In genomic region chr20:63864545-63864977, GRCh38 we compare ENCODE assay signal across 1 cellular context.
TF ChIP-seq lines count a peak whose summit lies in the region.

No MANE protein-coding gene starts in this region.

TF ChIP-seq in HepG2, 621 proteins besides CTCF, POLR2A, EP300 and RAD21 (continued from another document):
- peak; percentile 34; the same call in 1 of the 2 replicates for TF ChIP-seq ZNF646 (CRISPR knock-in tag; IDR thresholded peaks at IDR 0.05)
- TF ChIP-seq HNRNPL (IDR thresholded peaks at IDR 0.05; ENCODE audit: low read depth, low read length), result peak; percentile 14
- TF ChIP-seq NCOA5 (CRISPR knock-in tag; IDR thresholded peaks at IDR 0.05), result no peak
- peak; percentile 71; the same call in 1 of the 2 replicates for TF ChIP-seq ZNF136 (CRISPR knock-in tag; IDR thresholded peaks at IDR 0.05; ENCODE audit: low read depth)
- TF ChIP-seq ZNF367 (CRISPR knock-in tag; IDR thresholded peaks at IDR 0.05; ENCODE audit: borderline replicate concordance), result 0 out of 2 replicates have a peak, but pooled peaks have one; percentile 32
- TF ChIP-seq ZNF782 (CRISPR knock-in tag; IDR thresholded peaks at IDR 0.05; ENCODE audit: borderline replicate concordance), result 0 out of 2 replicates have a peak, but pooled peaks have one; percentile 13
- TF ChIP-seq, protein P1, sequence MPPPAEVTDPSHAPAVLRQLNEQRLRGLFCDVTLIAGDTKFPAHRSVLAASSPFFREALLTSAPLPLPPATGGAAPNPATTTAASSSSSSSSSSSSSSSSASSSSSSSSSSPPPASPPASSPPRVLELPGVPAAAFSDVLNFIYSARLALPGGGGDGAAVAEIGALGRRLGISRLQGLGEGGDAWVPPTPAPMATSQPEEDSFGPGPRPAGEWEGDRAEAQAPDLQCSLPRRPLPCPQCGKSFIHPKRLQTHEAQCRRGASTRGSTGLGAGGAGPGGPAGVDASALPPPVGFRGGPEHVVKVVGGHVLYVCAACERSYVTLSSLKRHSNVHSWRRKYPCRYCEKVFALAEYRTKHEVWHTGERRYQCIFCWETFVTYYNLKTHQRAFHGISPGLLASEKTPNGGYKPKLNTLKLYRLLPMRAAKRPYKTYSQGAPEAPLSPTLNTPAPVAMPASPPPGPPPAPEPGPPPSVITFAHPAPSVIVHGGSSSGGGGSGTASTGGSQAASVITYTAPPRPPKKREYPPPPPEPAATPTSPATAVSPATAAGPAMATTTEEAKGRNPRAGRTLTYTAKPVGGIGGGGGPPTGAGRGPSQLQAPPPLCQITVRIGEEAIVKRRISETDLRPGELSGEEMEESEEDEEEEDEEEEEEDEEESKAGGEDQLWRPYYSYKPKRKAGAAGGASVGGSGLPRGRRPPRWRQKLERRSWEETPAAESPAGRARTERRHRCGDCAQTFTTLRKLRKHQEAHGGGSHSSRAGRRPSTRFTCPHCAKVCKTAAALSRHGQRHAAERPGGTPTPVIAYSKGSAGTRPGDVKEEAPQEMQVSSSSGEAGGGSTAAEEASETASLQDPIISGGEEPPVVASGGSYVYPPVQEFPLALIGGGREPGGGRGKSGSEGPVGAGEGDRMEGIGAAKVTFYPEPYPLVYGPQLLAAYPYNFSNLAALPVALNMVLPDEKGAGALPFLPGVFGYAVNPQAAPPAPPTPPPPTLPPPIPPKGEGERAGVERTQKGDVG (CRISPR knock-in tag; IDR thresholded peaks at IDR 0.05; ENCODE audit: borderline replicate concordance), result no peak
- TF ChIP-seq ZNF234 (CRISPR knock-in tag; conservative IDR thresholded peaks at IDR 0.05), result 0 out of 2 replicates have a peak, but pooled peaks have one; percentile 79
- TF ChIP-seq NBN (conservative IDR thresholded peaks at IDR 0.05), result no peak
- 0 out of 2 replicates have a peak, but pooled peaks have one; percentile 17 for TF ChIP-seq ZNF225 (CRISPR knock-in tag; IDR thresholded peaks at IDR 0.05)
- TF ChIP-seq CERS6 (CRISPR knock-in tag; IDR thresholded peaks at IDR 0.05), result 0 out of 2 replicates have a peak, but pooled peaks have one; percentile 56
- TF ChIP-seq, protein P2, sequence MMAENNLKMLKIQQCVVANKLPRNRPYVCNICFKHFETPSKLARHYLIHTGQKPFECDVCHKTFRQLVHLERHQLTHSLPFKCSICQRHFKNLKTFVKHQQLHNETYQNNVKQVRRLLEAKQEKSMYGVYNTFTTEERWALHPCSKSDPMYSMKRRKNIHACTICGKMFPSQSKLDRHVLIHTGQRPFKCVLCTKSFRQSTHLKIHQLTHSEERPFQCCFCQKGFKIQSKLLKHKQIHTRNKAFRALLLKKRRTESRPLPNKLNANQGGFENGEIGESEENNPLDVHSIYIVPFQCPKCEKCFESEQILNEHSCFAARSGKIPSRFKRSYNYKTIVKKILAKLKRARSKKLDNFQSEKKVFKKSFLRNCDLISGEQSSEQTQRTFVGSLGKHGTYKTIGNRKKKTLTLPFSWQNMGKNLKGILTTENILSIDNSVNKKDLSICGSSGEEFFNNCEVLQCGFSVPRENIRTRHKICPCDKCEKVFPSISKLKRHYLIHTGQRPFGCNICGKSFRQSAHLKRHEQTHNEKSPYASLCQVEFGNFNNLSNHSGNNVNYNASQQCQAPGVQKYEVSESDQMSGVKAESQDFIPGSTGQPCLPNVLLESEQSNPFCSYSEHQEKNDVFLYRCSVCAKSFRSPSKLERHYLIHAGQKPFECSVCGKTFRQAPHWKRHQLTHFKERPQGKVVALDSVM (CRISPR knock-in tag; IDR thresholded peaks at IDR 0.05), result peak; percentile 86
- TF ChIP-seq ZBTB14 (CRISPR knock-in tag; IDR thresholded peaks at IDR 0.05), result 0 out of 2 replicates have a peak, but pooled peaks have one; percentile 10
- peak; percentile 20; the same call in 1 of the 2 replicates for TF ChIP-seq ZBED4 (CRISPR knock-in tag; IDR thresholded peaks at IDR 0.05; ENCODE audit: borderline replicate concordance)
- no peak for TF ChIP-seq ZFP62 (CRISPR knock-in tag; IDR thresholded peaks at IDR 0.05)
- TF ChIP-seq ZNF713 (CRISPR knock-in tag; IDR thresholded peaks at IDR 0.05), result peak; percentile 16; the same call in 1 of the 2 replicates
- TF ChIP-seq ZNF75D (CRISPR knock-in tag; IDR thresholded peaks at IDR 0.05; ENCODE audit: borderline replicate concordance), result no peak
- TF ChIP-seq ZNF598 (CRISPR knock-in tag; IDR thresholded peaks at IDR 0.05; ENCODE audit: borderline replicate concordance), result peak; percentile 52
- TF ChIP-seq SPEN (CRISPR knock-in tag; IDR thresholded peaks at IDR 0.05; ENCODE audit: low read depth), result no peak
- TF ChIP-seq, protein P3, sequence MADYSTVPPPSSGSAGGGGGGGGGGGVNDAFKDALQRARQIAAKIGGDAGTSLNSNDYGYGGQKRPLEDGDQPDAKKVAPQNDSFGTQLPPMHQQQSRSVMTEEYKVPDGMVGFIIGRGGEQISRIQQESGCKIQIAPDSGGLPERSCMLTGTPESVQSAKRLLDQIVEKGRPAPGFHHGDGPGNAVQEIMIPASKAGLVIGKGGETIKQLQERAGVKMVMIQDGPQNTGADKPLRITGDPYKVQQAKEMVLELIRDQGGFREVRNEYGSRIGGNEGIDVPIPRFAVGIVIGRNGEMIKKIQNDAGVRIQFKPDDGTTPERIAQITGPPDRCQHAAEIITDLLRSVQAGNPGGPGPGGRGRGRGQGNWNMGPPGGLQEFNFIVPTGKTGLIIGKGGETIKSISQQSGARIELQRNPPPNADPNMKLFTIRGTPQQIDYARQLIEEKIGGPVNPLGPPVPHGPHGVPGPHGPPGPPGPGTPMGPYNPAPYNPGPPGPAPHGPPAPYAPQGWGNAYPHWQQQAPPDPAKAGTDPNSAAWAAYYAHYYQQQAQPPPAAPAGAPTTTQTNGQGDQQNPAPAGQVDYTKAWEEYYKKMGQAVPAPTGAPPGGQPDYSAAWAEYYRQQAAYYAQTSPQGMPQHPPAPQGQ (CRISPR knock-in tag; IDR thresholded peaks at IDR 0.05; ENCODE audit: borderline replicate concordance), result peak; percentile 90; the same call in 1 of the 2 replicates
- TF ChIP-seq XBP1 (CRISPR knock-in tag; IDR thresholded peaks at IDR 0.05), result peak; percentile 83; the same call in 1 of the 2 replicates
